In the genomic region with DNA sequence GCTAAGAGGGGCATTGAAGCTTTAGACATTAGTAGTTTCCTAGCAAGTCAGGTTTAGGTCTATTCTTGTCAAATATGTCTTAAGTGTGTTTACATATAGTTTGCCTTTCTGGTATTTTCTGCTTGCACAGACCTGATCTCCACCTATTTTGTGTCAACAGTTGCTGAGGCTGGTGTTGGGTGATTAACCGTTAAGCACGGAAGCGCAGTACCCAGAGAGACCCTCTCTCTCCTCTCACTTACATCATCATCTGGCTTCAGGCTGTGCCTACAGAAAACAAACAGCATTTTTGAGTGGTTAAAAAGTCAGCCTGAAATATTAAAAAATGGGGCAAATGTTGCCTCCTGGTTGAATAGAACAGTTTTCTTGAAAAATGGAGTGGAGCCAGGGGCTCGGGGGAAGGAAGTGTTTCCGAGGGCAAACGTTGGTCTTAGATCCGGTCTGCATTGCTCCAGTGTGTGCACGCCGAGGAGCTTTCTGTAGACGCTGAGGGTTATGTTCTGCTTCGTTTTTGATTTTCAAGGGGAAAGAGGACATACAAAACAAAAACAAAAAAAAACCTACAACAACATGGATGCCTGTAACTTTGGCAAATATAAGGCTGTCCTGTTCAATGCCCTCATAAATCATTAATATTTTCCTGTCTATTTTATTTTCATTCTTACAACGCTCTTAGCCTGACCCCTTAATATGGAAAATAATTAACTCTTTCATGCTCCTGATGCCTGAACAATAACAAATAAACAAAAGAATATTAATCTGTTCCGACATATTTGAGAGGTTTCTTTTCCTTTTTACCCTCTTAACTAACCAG, we compare ENCODE assay signal across 9 cellular contexts.
DNase-seq lines count a peak whose midpoint lies in the region; TF ChIP-seq lines count a peak whose summit lies in the region.
"Had no signal": no experiment of that assay in that cellular context is flagged by ENCODE, and none has a peak within 500 bp of the region (broad histone marks: within the 10 kb centered on the region; RNA-seq: fewer than 3 reads in every experiment).

No MANE protein-coding gene starts in this region.

- BruUV-seq in MCF 10A (replicated peaks; lab: Mats Ljungman, UMichigan), result no TSS peak

- TF ChIP-seq CTCF in breast epithelium (IDR thresholded peaks at IDR 0.05) (no peak), MCF 10A (IDR thresholded peaks at IDR 0.05; ENCODE audit: unreplicated experiment) (no peak), vagina (IDR thresholded peaks at IDR 0.05) (no peak)

- H3K36me3 Mint-ChIP-seq in MCF 10A (ENCODE audit: insufficient read depth, unreplicated experiment), result peaks cover 27% of the 10 kb centered on the region
- H3K36me3 Mint-ChIP-seq in dendritic cell treated with granulocyte-macrophage colony-stimulating factor and Interleukin-4, amounts not matched to agents 40 ng/mL and 50 ng/mL, for 4 days (ENCODE audit: low read depth), result no peaks in the 10 kb centered on the region
- H3K36me3 Mint-ChIP-seq in activated CD4-positive, alpha-beta T cell treated with anti-CD3 and anti-CD28 coated beads, Interleukin-2, amount 10 ng/mL, durations not matched to agents 24 days and 14 days (ENCODE audit: low read depth), result no peaks in the 10 kb centered on the region

- H3K27ac ChIP-seq in breast epithelium, result peak overlapping the region; percentile 24 to 27
- peak overlapping the region; percentile 86 for H3K27ac ChIP-seq in muscle layer of colon (ENCODE audit: low read depth, low read length)
- peak overlapping the region; percentile 30 for H3K27ac ChIP-seq in vagina
- H3K27ac ChIP-seq: BLaER1 treated with 17β-estradiol and CSF1 and Interleukin-3, amounts not matched to agents 10 nM and 100 nM had no signal

- H3K27me3 Mint-ChIP-seq in MCF 10A (ENCODE audit: insufficient read depth, unreplicated experiment), result no peaks in the 10 kb centered on the region
- H3K27me3 Mint-ChIP-seq in dendritic cell treated with granulocyte-macrophage colony-stimulating factor and Interleukin-4, amounts not matched to agents 40 ng/mL and 50 ng/mL, for 4 days, result peaks cover 8% of the 10 kb centered on the region
- H3K27me3 Mint-ChIP-seq in activated CD4-positive, alpha-beta T cell treated with anti-CD3 and anti-CD28 coated beads, Interleukin-2, amount 10 ng/mL, durations not matched to agents 24 days and 14 days, result peaks cover 2% of the 10 kb centered on the region

- H3K4me1 ChIP-seq in breast epithelium, result no peaks in the 10 kb centered on the region
- H3K4me1 ChIP-seq in muscle layer of colon (ENCODE audit: insufficient read depth, low read length), result peaks cover 55% of the 10 kb centered on the region
- H3K4me1 ChIP-seq in vagina, result peaks cover 39% of the 10 kb centered on the region
- H3K4me1 ChIP-seq: BLaER1 treated with 17β-estradiol and CSF1 and Interleukin-3, amounts not matched to agents 10 nM and 100 nM had no signal

- TF ChIP-seq POLR2A in breast epithelium (IDR thresholded peaks at IDR 0.05), result no peak
- no peak for TF ChIP-seq POLR2A in vagina (IDR thresholded peaks at IDR 0.05)

- no peak overlapping the region for H3K9ac ChIP-seq in muscle layer of colon (ENCODE audit: low read length)
- H3K9ac ChIP-seq: BLaER1 treated with 17β-estradiol and CSF1 and Interleukin-3, amounts not matched to agents 10 nM and 100 nM had no signal

- no peaks in the 10 kb centered on the region for H3K9me3 Mint-ChIP-seq in MCF 10A (ENCODE audit: unreplicated experiment)
- H3K9me3 Mint-ChIP-seq in dendritic cell treated with granulocyte-macrophage colony-stimulating factor and Interleukin-4, amounts not matched to agents 40 ng/mL and 50 ng/mL, for 4 days, result no peaks in the 10 kb centered on the region
- H3K9me3 Mint-ChIP-seq in activated CD4-positive, alpha-beta T cell treated with anti-CD3 and anti-CD28 coated beads, Interleukin-2, amount 10 ng/mL, durations not matched to agents 24 days and 14 days, result no peaks in the 10 kb centered on the region

- H3K4me1 Mint-ChIP-seq in MCF 10A (ENCODE audit: insufficient read depth, unreplicated experiment), result peaks cover 17% of the 10 kb centered on the region
- H3K4me1 Mint-ChIP-seq in dendritic cell treated with granulocyte-macrophage colony-stimulating factor and Interleukin-4, amounts not matched to agents 40 ng/mL and 50 ng/mL, for 4 days (ENCODE audit: low read depth), result peaks cover 11% of the 10 kb centered on the region
- H3K4me1 Mint-ChIP-seq in activated CD4-positive, alpha-beta T cell treated with anti-CD3 and anti-CD28 coated beads, Interleukin-2, amount 10 ng/mL, durations not matched to agents 24 days and 14 days, result no peaks in the 10 kb centered on the region

- H3K4me3 Mint-ChIP-seq in MCF 10A (ENCODE audit: unreplicated experiment), result no peak overlapping the region
- peak overlapping the region; percentile 55 for H3K4me3 Mint-ChIP-seq in dendritic cell treated with granulocyte-macrophage colony-stimulating factor and Interleukin-4, amounts not matched to agents 40 ng/mL and 50 ng/mL, for 4 days
- no peak overlapping the region for H3K4me3 Mint-ChIP-seq in activated CD4-positive, alpha-beta T cell treated with anti-CD3 and anti-CD28 coated beads, Interleukin-2, amount 10 ng/mL, durations not matched to agents 24 days and 14 days

- intact Hi-C loops in breast epithelium (cut with DNase I; ENCODE audit: low total_unique reads) (loop anchor here (5.0 kb wide), 1 partner anchor 203 kb away; no protein-coding TSS in a partner anchor), MCF 10A (cut with micrococcal nuclease) (no loop called here), vagina (cut with DNase I) (no loop called here)
- intact Hi-C loops in dendritic cell treated with granulocyte-macrophage colony-stimulating factor and Interleukin-4, amounts not matched to agents 40 ng/mL and 50 ng/mL, for 4 days (cut with micrococcal nuclease), result no loop called here
- intact Hi-C loops in activated CD4-positive, alpha-beta T cell treated with anti-CD3 and anti-CD28 coated beads, Interleukin-2, amount 10 ng/mL, durations not matched to agents 24 days and 14 days (cut with micrococcal nuclease), result no loop called here

- H3K36me3 ChIP-seq in breast epithelium, result no peaks in the 10 kb centered on the region
- no peaks in the 10 kb centered on the region for H3K36me3 ChIP-seq in muscle layer of colon (ENCODE audit: insufficient read depth, low read length)
- peaks cover 0 to 4% of the 10 kb centered on the region in 2 donors for H3K36me3 ChIP-seq in vagina
- H3K36me3 ChIP-seq: BLaER1 treated with 17β-estradiol and CSF1 and Interleukin-3, amounts not matched to agents 10 nM and 100 nM had no signal

- DNase-seq in breast epithelium (ENCODE audit: low spot score in 2 of 2) (no peak), MCF 10A (ENCODE audit: unreplicated experiment) (no peak), vagina (ENCODE audit: extremely low spot score in 2 of 2) (no peak), RKO (ENCODE audit: low spot score) (no peak), NCI-H146 treated with DMSO at 0.1 percent for 48 hours (lab: John Stamatoyannopoulos, UW; ENCODE audit: unreplicated experiment) (no peak)
- DNase-seq in activated CD4-positive, alpha-beta T cell treated with anti-CD3 and anti-CD28 coated beads, Interleukin-2, amount 10 ng/mL, durations not matched to agents 24 days and 14 days, result no peak

- H3K4me3 ChIP-seq in breast epithelium (peak overlapping the region; percentile 11 to 52 (median 21)), muscle layer of colon (ENCODE audit: low read depth in 1 of 2, low read length in 2 of 2) (peak overlapping the region in 1 of 2 donors; percentile 16), vagina (peak overlapping the region; percentile 21 to 29)
- H3K4me3 ChIP-seq: BLaER1 treated with 17β-estradiol and CSF1 and Interleukin-3, amounts not matched to agents 10 nM and 100 nM had no signal

- H3K27ac Mint-ChIP-seq in MCF 10A (ENCODE audit: low read depth, unreplicated experiment), result no peak overlapping the region
- H3K27ac Mint-ChIP-seq in dendritic cell treated with granulocyte-macrophage colony-stimulating factor and Interleukin-4, amounts not matched to agents 40 ng/mL and 50 ng/mL, for 4 days, result no peak overlapping the region
- no peak overlapping the region for H3K27ac Mint-ChIP-seq in activated CD4-positive, alpha-beta T cell treated with anti-CD3 and anti-CD28 coated beads, Interleukin-2, amount 10 ng/mL, durations not matched to agents 24 days and 14 days

- no peaks in the 10 kb centered on the region for H3K27me3 ChIP-seq in breast epithelium
- no peaks in the 10 kb centered on the region for H3K27me3 ChIP-seq in muscle layer of colon (ENCODE audit: control insufficient read depth in 1 of 2, insufficient read depth in 2 of 2, low read length in 2 of 2)
- no peaks in the 10 kb centered on the region for H3K27me3 ChIP-seq in vagina
- H3K27me3 ChIP-seq: BLaER1 treated with 17β-estradiol and CSF1 and Interleukin-3, amounts not matched to agents 10 nM and 100 nM had no signal

- POLR2A ChIA-PET in MCF 10A (lab: Yijun Ruan, JAX), result interaction anchor here (0.6 to 2.4 kb wide), 4 partner anchors 12 to 125 kb away, joined by 3 to 6 read pairs (median 4); no protein-coding TSS in a partner anchor

- CTCF ChIA-PET in MCF 10A (lab: Yijun Ruan, JAX), result interaction anchor here (0.6 to 0.8 kb wide), 3 partner anchors 20 to 318 kb away, joined by 3 read pairs; no protein-coding TSS in a partner anchor

- H3K9me3 ChIP-seq in breast epithelium (no peaks in the 10 kb centered on the region), muscle layer of colon (ENCODE audit: low read length) (no peaks in the 10 kb centered on the region), vagina (no peaks in the 10 kb centered on the region)
- H3K9me3 ChIP-seq: BLaER1 treated with 17β-estradiol and CSF1 and Interleukin-3, amounts not matched to agents 10 nM and 100 nM had no signal

Comparison
In these comparisons a context has a peak if more than half of its experiments do, and no peak if none do; other contexts are left out.
1. H3K27ac ChIP-seq: peak in every context shown above with its lines; median percentile 86 in muscle layer of colon; 30 in vagina; 26 in breast epithelium.